1 cellular context compared by ENCODE assay signal in genomic region chr3:4988815-4989648, GRCh38.
TF ChIP-seq lines count a peak whose summit lies in the region.

No MANE protein-coding gene starts in this region.

TF ChIP-seq in HepG2, 621 proteins besides CTCF, POLR2A, EP300 and RAD21 (continued from another document and continues in another):
- peak; percentile 74; the same call in 1 of the 2 replicates for TF ChIP-seq SMAD9 (CRISPR knock-in tag; IDR thresholded peaks at IDR 0.05)
- 0 out of 2 replicates have a peak, but pooled peaks have one; percentile 35 for TF ChIP-seq SNAPC2 (CRISPR knock-in tag; IDR thresholded peaks at IDR 0.05)
- TF ChIP-seq TFE3 (CRISPR knock-in tag; IDR thresholded peaks at IDR 0.05) = 0 out of 2 replicates have a peak, but pooled peaks have one; percentile 14
- TF ChIP-seq HCFC1 (IDR thresholded peaks at IDR 0.05; ENCODE audit: low read depth, low read length) = no peak
- no peak for TF ChIP-seq ZNF33A (CRISPR knock-in tag; IDR thresholded peaks at IDR 0.05; ENCODE audit: borderline replicate concordance)
- 0 out of 2 replicates have a peak, but pooled peaks have one; percentile 43 for TF ChIP-seq NKX3-1 (CRISPR knock-in tag; IDR thresholded peaks at IDR 0.05)
- no peak for TF ChIP-seq ZNF512B (CRISPR knock-in tag; IDR thresholded peaks at IDR 0.05; ENCODE audit: borderline replicate concordance)
- peak; percentile 78; the same call in 1 of the 2 replicates for TF ChIP-seq ZNF572 (CRISPR knock-in tag; IDR thresholded peaks at IDR 0.05)
- no peak for TF ChIP-seq FLYWCH1 (CRISPR knock-in tag; IDR thresholded peaks at IDR 0.05)
- TF ChIP-seq AHR (CRISPR knock-in tag; IDR thresholded peaks at IDR 0.05) = no peak
- peak; percentile 61; the same call in 1 of the 2 replicates for TF ChIP-seq ZNF709 (CRISPR knock-in tag; IDR thresholded peaks at IDR 0.05)
- TF ChIP-seq ZSCAN20 (CRISPR knock-in tag; IDR thresholded peaks at IDR 0.05; ENCODE audit: borderline replicate concordance) = no peak
- TF ChIP-seq TRAFD1 (CRISPR knock-in tag; IDR thresholded peaks at IDR 0.05; ENCODE audit: borderline replicate concordance) = 0 out of 2 replicates have a peak, but pooled peaks have one; percentile 27
- TF ChIP-seq ZBTB7B (CRISPR knock-in tag; IDR thresholded peaks at IDR 0.05) = peak; percentile 35; the same call in 1 of the 2 replicates
- no peak for TF ChIP-seq ZNF740 (CRISPR knock-in tag; IDR thresholded peaks at IDR 0.05)
- TF ChIP-seq, protein P1, sequence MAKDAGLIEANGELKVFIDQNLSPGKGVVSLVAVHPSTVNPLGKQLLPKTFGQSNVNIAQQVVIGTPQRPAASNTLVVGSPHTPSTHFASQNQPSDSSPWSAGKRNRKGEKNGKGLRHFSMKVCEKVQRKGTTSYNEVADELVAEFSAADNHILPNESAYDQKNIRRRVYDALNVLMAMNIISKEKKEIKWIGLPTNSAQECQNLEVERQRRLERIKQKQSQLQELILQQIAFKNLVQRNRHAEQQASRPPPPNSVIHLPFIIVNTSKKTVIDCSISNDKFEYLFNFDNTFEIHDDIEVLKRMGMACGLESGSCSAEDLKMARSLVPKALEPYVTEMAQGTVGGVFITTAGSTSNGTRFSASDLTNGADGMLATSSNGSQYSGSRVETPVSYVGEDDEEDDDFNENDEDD (CRISPR knock-in tag; IDR thresholded peaks at IDR 0.05; ENCODE audit: borderline replicate concordance) = peak; percentile 69; the same call in 1 of the 2 replicates
- TF ChIP-seq ZMYM3 (CRISPR knock-in tag; IDR thresholded peaks at IDR 0.05) = peak; percentile 7; the same call in 1 of the 2 replicates
- 0 out of 2 replicates have a peak, but pooled peaks have one; percentile 30 for TF ChIP-seq SMYD3 (CRISPR knock-in tag; IDR thresholded peaks at IDR 0.05)
- TF ChIP-seq RNF2 (conservative IDR thresholded peaks at IDR 0.05; ENCODE audit: low read depth) = 0 out of 2 replicates have a peak, but pooled peaks have one; percentile 61
- TF ChIP-seq ZNF547 (CRISPR knock-in tag; IDR thresholded peaks at IDR 0.05) = 0 out of 2 replicates have a peak, but pooled peaks have one; percentile 64
- TF ChIP-seq ZFP37 (CRISPR knock-in tag; IDR thresholded peaks at IDR 0.05; ENCODE audit: borderline replicate concordance) = 0 out of 2 replicates have a peak, but pooled peaks have one; percentile 51
- TF ChIP-seq BCL6 (CRISPR knock-in tag; IDR thresholded peaks at IDR 0.05) = no peak
- peak; percentile 75 for TF ChIP-seq MYC (CRISPR knock-in tag; IDR thresholded peaks at IDR 0.05; ENCODE audit: borderline replicate concordance)
- TF ChIP-seq ZNF292 (CRISPR knock-in tag; IDR thresholded peaks at IDR 0.05; ENCODE audit: borderline replicate concordance, low read depth) = peak; percentile 50; the same call in 1 of the 2 replicates
- TF ChIP-seq ARHGAP35 (CRISPR knock-in tag; IDR thresholded peaks at IDR 0.05; ENCODE audit: borderline replicate concordance) = no peak
- TF ChIP-seq ZFAT (CRISPR knock-in tag; conservative IDR thresholded peaks at IDR 0.05) = no peak
- TF ChIP-seq, protein P2, sequence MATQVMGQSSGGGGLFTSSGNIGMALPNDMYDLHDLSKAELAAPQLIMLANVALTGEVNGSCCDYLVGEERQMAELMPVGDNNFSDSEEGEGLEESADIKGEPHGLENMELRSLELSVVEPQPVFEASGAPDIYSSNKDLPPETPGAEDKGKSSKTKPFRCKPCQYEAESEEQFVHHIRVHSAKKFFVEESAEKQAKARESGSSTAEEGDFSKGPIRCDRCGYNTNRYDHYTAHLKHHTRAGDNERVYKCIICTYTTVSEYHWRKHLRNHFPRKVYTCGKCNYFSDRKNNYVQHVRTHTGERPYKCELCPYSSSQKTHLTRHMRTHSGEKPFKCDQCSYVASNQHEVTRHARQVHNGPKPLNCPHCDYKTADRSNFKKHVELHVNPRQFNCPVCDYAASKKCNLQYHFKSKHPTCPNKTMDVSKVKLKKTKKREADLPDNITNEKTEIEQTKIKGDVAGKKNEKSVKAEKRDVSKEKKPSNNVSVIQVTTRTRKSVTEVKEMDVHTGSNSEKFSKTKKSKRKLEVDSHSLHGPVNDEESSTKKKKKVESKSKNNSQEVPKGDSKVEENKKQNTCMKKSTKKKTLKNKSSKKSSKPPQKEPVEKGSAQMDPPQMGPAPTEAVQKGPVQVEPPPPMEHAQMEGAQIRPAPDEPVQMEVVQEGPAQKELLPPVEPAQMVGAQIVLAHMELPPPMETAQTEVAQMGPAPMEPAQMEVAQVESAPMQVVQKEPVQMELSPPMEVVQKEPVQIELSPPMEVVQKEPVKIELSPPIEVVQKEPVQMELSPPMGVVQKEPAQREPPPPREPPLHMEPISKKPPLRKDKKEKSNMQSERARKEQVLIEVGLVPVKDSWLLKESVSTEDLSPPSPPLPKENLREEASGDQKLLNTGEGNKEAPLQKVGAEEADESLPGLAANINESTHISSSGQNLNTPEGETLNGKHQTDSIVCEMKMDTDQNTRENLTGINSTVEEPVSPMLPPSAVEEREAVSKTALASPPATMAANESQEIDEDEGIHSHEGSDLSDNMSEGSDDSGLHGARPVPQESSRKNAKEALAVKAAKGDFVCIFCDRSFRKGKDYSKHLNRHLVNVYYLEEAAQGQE (IDR thresholded peaks at IDR 0.05; ENCODE audit: borderline replicate concordance in 1 of 2, low read depth in 1 of 2, low read length in 2 of 2) = no peak
- no peak for TF ChIP-seq ZNF841 (CRISPR knock-in tag; IDR thresholded peaks at IDR 0.05; ENCODE audit: borderline replicate concordance)
- no peak for TF ChIP-seq GLI4 (CRISPR knock-in tag; IDR thresholded peaks at IDR 0.05; ENCODE audit: borderline replicate concordance)
- TF ChIP-seq, protein P3, sequence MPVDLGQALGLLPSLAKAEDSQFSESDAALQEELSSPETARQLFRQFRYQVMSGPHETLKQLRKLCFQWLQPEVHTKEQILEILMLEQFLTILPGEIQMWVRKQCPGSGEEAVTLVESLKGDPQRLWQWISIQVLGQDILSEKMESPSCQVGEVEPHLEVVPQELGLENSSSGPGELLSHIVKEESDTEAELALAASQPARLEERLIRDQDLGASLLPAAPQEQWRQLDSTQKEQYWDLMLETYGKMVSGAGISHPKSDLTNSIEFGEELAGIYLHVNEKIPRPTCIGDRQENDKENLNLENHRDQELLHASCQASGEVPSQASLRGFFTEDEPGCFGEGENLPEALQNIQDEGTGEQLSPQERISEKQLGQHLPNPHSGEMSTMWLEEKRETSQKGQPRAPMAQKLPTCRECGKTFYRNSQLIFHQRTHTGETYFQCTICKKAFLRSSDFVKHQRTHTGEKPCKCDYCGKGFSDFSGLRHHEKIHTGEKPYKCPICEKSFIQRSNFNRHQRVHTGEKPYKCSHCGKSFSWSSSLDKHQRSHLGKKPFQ (CRISPR knock-in tag; IDR thresholded peaks at IDR 0.05; ENCODE audit: insufficient replicate concordance) = peak; percentile 47
- TF ChIP-seq ZBTB40 (IDR thresholded peaks at IDR 0.05) = no peak
- peak; percentile 63; the same call in 1 of the 2 replicates for TF ChIP-seq ZBTB40 (CRISPR knock-in tag; IDR thresholded peaks at IDR 0.05)
- TF ChIP-seq ZNF879 (CRISPR knock-in tag; IDR thresholded peaks at IDR 0.05) = 0 out of 2 replicates have a peak, but pooled peaks have one; percentile 16
- TF ChIP-seq ZFY (CRISPR knock-in tag; IDR thresholded peaks at IDR 0.05) = peak; percentile 50
- TF ChIP-seq ZNF883 (CRISPR knock-in tag; IDR thresholded peaks at IDR 0.05; ENCODE audit: not compliant biosample characterization) = peak; percentile 33
- no peak for TF ChIP-seq ZNF431 (CRISPR knock-in tag; IDR thresholded peaks at IDR 0.05; ENCODE audit: borderline replicate concordance, low read depth)
